ENCODE assay signal across 16 cellular contexts in the genomic region with DNA sequence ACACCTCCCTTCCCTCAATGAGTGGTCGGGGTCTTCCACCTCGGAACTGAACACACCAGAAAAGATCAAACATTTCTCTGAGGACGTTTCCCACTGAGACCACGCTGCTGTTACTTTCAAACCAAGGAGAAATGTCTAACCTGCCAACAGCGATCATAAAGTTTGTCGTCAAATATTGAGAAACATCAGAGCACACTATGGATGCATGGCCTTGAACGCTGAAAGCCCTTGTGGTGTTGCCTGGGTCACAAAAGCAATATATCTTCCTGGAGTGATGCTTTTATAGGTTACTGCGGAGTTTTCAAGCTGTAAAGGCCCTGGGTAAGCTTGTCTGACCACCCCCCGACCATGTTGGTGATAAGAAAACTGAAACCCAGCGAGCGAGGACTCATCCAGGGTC.
DNase-seq lines count a peak whose midpoint lies in the region; ATAC-seq and TF ChIP-seq lines count a peak whose summit lies in the region.
"Had no signal": no experiment of that assay in that cellular context is flagged by ENCODE, and none has a peak within 500 bp of the region (broad histone marks: within the 10 kb centered on the region; RNA-seq: fewer than 3 reads in every experiment).

No MANE protein-coding gene starts in this region.

- H3K9me3 Mint-ChIP-seq in Caco-2 (ENCODE audit: unreplicated experiment) (no peaks in the 10 kb centered on the region), WTC11 (peaks cover 25% of the 10 kb centered on the region)

- H3K27me3 Mint-ChIP-seq in Caco-2 (ENCODE audit: insufficient read depth, unreplicated experiment), result no peaks in the 10 kb centered on the region
- peaks cover 13% of the 10 kb centered on the region for H3K27me3 Mint-ChIP-seq in WTC11 (ENCODE audit: low read depth)
- H3K27me3 Mint-ChIP-seq: CD4-positive, alpha-beta memory T cell had no signal

- H3K9me3 ChIP-seq in Caco-2 (peaks cover 19% of the 10 kb centered on the region), hepatocyte (ENCODE audit: low read depth) (no peaks in the 10 kb centered on the region), mucosa of descending colon (no peaks in the 10 kb centered on the region)
- H3K9me3 ChIP-seq: HAP-1 had no signal

- peak overlapping the region; percentile 90 for H3K27ac ChIP-seq in hepatocyte
- H3K27ac ChIP-seq: C4-2B had no signal

- TF ChIP-seq CTCF in Caco-2 (IDR thresholded peaks at IDR 0.05; ENCODE audit: insufficient read depth in 1 of 2, low read depth in 1 of 2, low read length in 1 of 2, severe bottlenecking in 1 of 2, unreplicated experiment in 1 of 2), result no peak
- no peak for TF ChIP-seq CTCF in WTC11 (IDR thresholded peaks at IDR 0.05)
- no peak for TF ChIP-seq CTCF in hepatocyte (IDR thresholded peaks at IDR 0.05; ENCODE audit: poor library complexity)
- TF ChIP-seq CTCF in mucosa of descending colon (IDR thresholded peaks at IDR 0.05), result no peak

- H3K36me3 Mint-ChIP-seq in Caco-2 (ENCODE audit: insufficient read depth, unreplicated experiment) (peaks cover 21% of the 10 kb centered on the region), WTC11 (0 out of 2 replicates have a peak, but pooled peaks cover 6% of the 10 kb centered on the region)

- DNase-seq in Caco-2 (peak; percentile 48 to 65), WTC11 (ENCODE audit: low spot score) (no peak), hepatocyte (ENCODE audit: low spot score) (peak; percentile 74), mucosa of descending colon (peak in 1 of 3 donors; percentile 21), dermis blood vessel endothelial cell (no peak), AG08396 (ENCODE audit: low spot score) (no peak)
- DNase-seq: ACHN; CD4-positive, alpha-beta memory T cell; COR-L47; DND-41; GDM1 had no signal

- H3K4me3 ChIP-seq in Caco-2 (ENCODE audit: low read depth, low read length) (no peak overlapping the region), hepatocyte (no peak overlapping the region), mucosa of descending colon (no peak overlapping the region)
- H3K4me3 ChIP-seq: HAP-1 had no signal

- H3K4me1 Mint-ChIP-seq in Caco-2 (ENCODE audit: low read depth, unreplicated experiment) (peaks cover 63% of the 10 kb centered on the region), WTC11 (peaks cover 13% of the 10 kb centered on the region)
- H3K4me1 Mint-ChIP-seq: B cell had no signal

- no peak overlapping the region for H3K4me2 ChIP-seq in hepatocyte

- POLR2A ChIA-PET in Caco-2 (lab: Charles Lee) (no interaction called here), WTC11 (lab: Charles Lee) (no interaction called here)

- H3K4me3 Mint-ChIP-seq in Caco-2 (ENCODE audit: unreplicated experiment), result no peak overlapping the region
- no peak overlapping the region for H3K4me3 Mint-ChIP-seq in WTC11
- H3K4me3 Mint-ChIP-seq: B cell; CD4-positive, alpha-beta memory T cell had no signal

- H3K27me3 ChIP-seq in Caco-2 (replicated peaks; ENCODE audit: control insufficient read depth, insufficient read depth, low read length) (no peaks in the 10 kb centered on the region), hepatocyte (no peaks in the 10 kb centered on the region)

- H3K36me3 ChIP-seq in Caco-2 (ENCODE audit: control insufficient read depth, insufficient read depth, low read length) (no peaks in the 10 kb centered on the region; the same call in 1 of the 2 replicates), hepatocyte (replicated peaks; ENCODE audit: insufficient read depth, low read depth) (no peaks in the 10 kb centered on the region), mucosa of descending colon (ENCODE audit: low read depth) (no peaks in the 10 kb centered on the region)
- H3K36me3 ChIP-seq: HAP-1 had no signal

- peak overlapping the region; percentile 69 for H3K27ac Mint-ChIP-seq in Caco-2 (ENCODE audit: unreplicated experiment)
- no peak overlapping the region for H3K27ac Mint-ChIP-seq in WTC11
- H3K27ac Mint-ChIP-seq: B cell; CD4-positive, alpha-beta memory T cell had no signal

- ATAC-seq in WTC11 (no peak), mucosa of descending colon (peak; percentile 70), HG03439 (IDR thresholded peaks at IDR 0.05; ENCODE audit: unreplicated experiment) (no peak), HG03025 (IDR thresholded peaks at IDR 0.05; ENCODE audit: low FRiP score, unreplicated experiment) (no peak)

- no peaks in the 10 kb centered on the region for H3K9me2 ChIP-seq in hepatocyte (replicated peaks; ENCODE audit: insufficient read depth)

- CTCF ChIA-PET in Caco-2 (lab: Charles Lee) (no interaction called here), WTC11 (lab: Charles Lee) (no interaction called here)

- no peak overlapping the region for H2AFZ ChIP-seq in hepatocyte

- BruUV-seq in Caco-2 (replicated peaks; lab: Mats Ljungman, UMichigan), result no TSS peak

- H4K20me1 ChIP-seq in hepatocyte (ENCODE audit: insufficient read depth, poor library complexity, severe bottlenecking), result no peaks in the 10 kb centered on the region

- 43% methylated on average over 11 of the region's 11 CpGs for WGBS in hepatocyte (ENCODE audit: low lambda C conversion rate, missing lambda C conversion rate)

- H3K79me2 ChIP-seq in hepatocyte, result no peaks in the 10 kb centered on the region

- H3K4me1 ChIP-seq in Caco-2, result peaks cover 68% of the 10 kb centered on the region
- H3K4me1 ChIP-seq in hepatocyte (ENCODE audit: insufficient read depth), result peaks cover 26% of the 10 kb centered on the region
- H3K4me1 ChIP-seq in mucosa of descending colon (ENCODE audit: low read depth), result peaks cover 5% of the 10 kb centered on the region
- H3K4me1 ChIP-seq: HAP-1 had no signal

- intact Hi-C loops in Caco-2 (cut with micrococcal nuclease; ENCODE audit: unreplicated experiment) (no loop called here), mucosa of descending colon (cut with DNase I, micrococcal nuclease) (no loop called here)

TF ChIP-seq in WTC11, 78 proteins besides CTCF, POLR2A, EP300 and RAD21:
- peak; percentile 17; the same call in 1 of the 2 replicates for TF ChIP-seq GABPB1 (CRISPR knock-in tag; IDR thresholded peaks at IDR 0.05)
- TF ChIP-seq GTF2I (CRISPR knock-in tag; conservative IDR thresholded peaks at IDR 0.05), result no peak

Comparison
In these comparisons a context has a peak if more than half of its experiments do, and no peak if none do; other contexts are left out.
1. DNase-seq: peak in Caco-2 (2 of 2) and hepatocyte (single experiment); none in WTC11 (single experiment), dermis blood vessel endothelial cell (single experiment) and AG08396 (single experiment).